In the genomic region with DNA sequence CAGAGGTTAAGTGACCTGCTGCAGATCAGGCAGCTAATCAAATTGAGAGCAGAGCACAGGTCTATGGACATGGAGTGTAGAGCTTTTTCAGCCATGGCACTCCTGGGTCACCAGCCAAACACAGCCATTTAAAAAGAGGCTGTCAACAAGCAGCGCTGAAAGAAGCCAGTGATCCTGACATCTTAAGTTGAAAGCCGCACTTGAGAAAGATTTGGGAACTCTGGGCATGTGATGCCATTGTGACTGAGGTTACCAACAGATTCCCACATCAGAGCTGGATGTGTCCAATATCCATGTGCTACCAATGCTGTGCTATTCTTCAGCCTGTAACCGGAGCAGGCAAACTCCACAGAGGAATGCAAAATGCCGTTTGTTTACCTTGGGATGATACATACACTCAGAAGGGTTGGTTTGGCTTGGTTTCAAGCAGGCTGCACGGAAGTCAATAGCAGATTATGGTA, we compare ENCODE assay signal across 8 cellular contexts. TPM values are rescaled to one million over a fixed set of nuclear protein-coding genes. Genes with fewer than 3 reads are reported as not detected.
DNase-seq lines count a peak whose midpoint lies in the region; ATAC-seq, FAIRE-seq and TF ChIP-seq lines count a peak whose summit lies in the region.

No MANE protein-coding gene starts in this region.

- H3K9me2 ChIP-seq in OCI-LY7 (ENCODE audit: insufficient read depth, low read length): no peaks in the 10 kb centered on the region

- FAIRE-seq in HTR-8/SVneo (lab: Jason Lieb, UNC): peak; percentile 93

- H3K4me1 ChIP-seq in heart left ventricle: peaks cover 15 to 94% (median 66%) of the 10 kb centered on the region in 12 donors
- H3K4me1 ChIP-seq in stomach: peaks cover 0 to 47% (median 24%) of the 10 kb centered on the region in 4 donors
- no peaks in the 10 kb centered on the region for H3K4me1 ChIP-seq in CD4-positive, alpha-beta memory T cell (ENCODE audit: insufficient read depth, low read length)
- H3K4me1 ChIP-seq in OCI-LY7 (ENCODE audit: insufficient read depth, low read length, poor library complexity, severe bottlenecking): no peaks in the 10 kb centered on the region

- no peaks in the 10 kb centered on the region for H4K20me1 ChIP-seq in OCI-LY7 (ENCODE audit: insufficient read depth, low read length)

- no peak for TF ChIP-seq CTCF in heart left ventricle (IDR thresholded peaks at IDR 0.05)
- TF ChIP-seq CTCF in stomach (IDR thresholded peaks at IDR 0.05): no peak
- no peak for TF ChIP-seq CTCF in OCI-LY7 (conservative IDR thresholded peaks at IDR 0.05; ENCODE audit: low read length)

- POLR2A ChIA-PET in CD4-positive, alpha-beta memory T cell (lab: Charles Lee; ENCODE audit: partially characterized antibody): no interaction called here
- POLR2A ChIA-PET in OCI-LY7 (lab: Charles Lee): interaction anchor here (0.6 kb wide), 1 partner anchor 165 kb away, joined by 4 read pairs; no protein-coding TSS in a partner anchor

- H3K4me3 ChIP-seq in heart left ventricle (peak overlapping the region in 1 of 12 donors; percentile 4), stomach (no peak overlapping the region), OCI-LY7 (ENCODE audit: low read depth, low read length, poor library complexity, severe bottlenecking) (no peak overlapping the region)
- no peak overlapping the region for H3K4me3 ChIP-seq in CD4-positive, alpha-beta memory T cell (ENCODE audit: low read length in 2 of 2)

- intact Hi-C loops in heart left ventricle (cut with DNase I): loop anchor here in 6 of 10 donors (2.0 to 10.0 kb wide), 7 partner anchors 30 to 162 kb away; no protein-coding TSS in a partner anchor
- intact Hi-C loops in stomach (cut with DNase I; ENCODE audit: low total_unique reads): no loop called here
- intact Hi-C loops in CD4-positive, alpha-beta memory T cell (cut with micrococcal nuclease): no loop called here
- intact Hi-C loops in OCI-LY7 (cut with micrococcal nuclease; ENCODE audit: unreplicated experiment): no loop called here

- H3K36me3 Mint-ChIP-seq in T-helper 2 cell treated with Interferon-gamma antibody and Interleukin-4, amounts not matched to agents 5 μg/mL and 100 μg/mL, for 36 hours (ENCODE audit: low read depth): no peaks in the 10 kb centered on the region
- H3K36me3 Mint-ChIP-seq in CD4-positive, alpha-beta memory T cell: no peaks in the 10 kb centered on the region

- no peaks in the 10 kb centered on the region for H3K36me3 ChIP-seq in heart left ventricle
- no peaks in the 10 kb centered on the region for H3K36me3 ChIP-seq in stomach
- no peaks in the 10 kb centered on the region for H3K36me3 ChIP-seq in CD4-positive, alpha-beta memory T cell (ENCODE audit: insufficient read depth, low read length)
- H3K36me3 ChIP-seq in OCI-LY7 (ENCODE audit: insufficient read depth, low read length): no peaks in the 10 kb centered on the region

- no peaks in the 10 kb centered on the region for H3K9me3 Mint-ChIP-seq in T-helper 2 cell treated with Interferon-gamma antibody and Interleukin-4, amounts not matched to agents 5 μg/mL and 100 μg/mL, for 36 hours
- no peaks in the 10 kb centered on the region for H3K9me3 Mint-ChIP-seq in CD4-positive, alpha-beta memory T cell

- peaks cover 46% of the 10 kb centered on the region for H3K27me3 Mint-ChIP-seq in T-helper 2 cell treated with Interferon-gamma antibody and Interleukin-4, amounts not matched to agents 5 μg/mL and 100 μg/mL, for 36 hours (ENCODE audit: low read depth)
- peaks cover 6 to 23% of the 10 kb centered on the region in 2 donors for H3K27me3 Mint-ChIP-seq in CD4-positive, alpha-beta memory T cell

- no peak overlapping the region for H2AFZ ChIP-seq in OCI-LY7 (ENCODE audit: low read length)

- no peaks in the 10 kb centered on the region for H3K4me1 Mint-ChIP-seq in T-helper 2 cell treated with Interferon-gamma antibody and Interleukin-4, amounts not matched to agents 5 μg/mL and 100 μg/mL, for 36 hours (ENCODE audit: low read depth)
- peaks cover 0 to 1% (median 0%) of the 10 kb centered on the region in 4 donors for H3K4me1 Mint-ChIP-seq in CD4-positive, alpha-beta memory T cell

- ATAC-seq in SK-N-SH treated with all-trans-retinoic acid at 6 μM for 48 hours (peak; percentile 98), heart left ventricle (peak; percentile 76 to 87 (median 82))

- H3K9me3 ChIP-seq in heart left ventricle (no peaks in the 10 kb centered on the region), stomach (no peaks in the 10 kb centered on the region), OCI-LY7 (ENCODE audit: low read length) (no peaks in the 10 kb centered on the region)
- H3K9me3 ChIP-seq in CD4-positive, alpha-beta memory T cell (ENCODE audit: control insufficient read depth in 1 of 2, low read length in 2 of 2): no peaks in the 10 kb centered on the region

- H3K27ac ChIP-seq in heart left ventricle (peak overlapping the region; percentile 64 to 90 (median 82)), stomach (peak overlapping the region in 2 of 5 donors; percentile 22 to 37), OCI-LY7 (ENCODE audit: low read depth, low read length, poor library complexity, severe bottlenecking) (no peak overlapping the region)
- no peak overlapping the region for H3K27ac ChIP-seq in CD4-positive, alpha-beta memory T cell (ENCODE audit: low read depth, low read length)

- no peak overlapping the region for H3K4me3 Mint-ChIP-seq in T-helper 2 cell treated with Interferon-gamma antibody and Interleukin-4, amounts not matched to agents 5 μg/mL and 100 μg/mL, for 36 hours
- H3K4me3 Mint-ChIP-seq in CD4-positive, alpha-beta memory T cell: no peak overlapping the region

- no peaks in the 10 kb centered on the region for H3K79me2 ChIP-seq in OCI-LY7 (ENCODE audit: insufficient read depth, low read depth, low read length)

- no TSS peak for BruUV-seq in OCI-LY7 (replicated peaks; lab: Mats Ljungman, UMichigan)

- no peak for TF ChIP-seq EP300 in stomach (IDR thresholded peaks at IDR 0.05)

- no peak overlapping the region for H3K4me2 ChIP-seq in OCI-LY7 (ENCODE audit: low read length)

- WGBS in heart left ventricle, 4 donors: 19 to 23% (median 21%) methylated on average over 5 of the region's 5 CpGs
- WGBS in stomach, 5 donors: 27 to 40% (median 34%) methylated on average over 5 of the region's 5 CpGs

- no peak for TF ChIP-seq POLR2A in heart left ventricle (IDR thresholded peaks at IDR 0.05)
- TF ChIP-seq POLR2A in stomach (IDR thresholded peaks at IDR 0.05): no peak

- peak; percentile 48 for DNase-seq in HTR-8/SVneo (ENCODE audit: insufficient read length, low spot score)
- DNase-seq in heart left ventricle: peak in 4 of 5 donors; percentile 54 to 73 (median 62)
- peak; percentile 52 for DNase-seq in stomach
- no peak for DNase-seq in T-helper 2 cell treated with Interferon-gamma antibody and Interleukin-4, amounts not matched to agents 5 μg/mL and 100 μg/mL, for 36 hours (ENCODE audit: low spot score)
- DNase-seq in CD4-positive, alpha-beta memory T cell: no peak
- no peak for DNase-seq in RPMI8226
- DNase-seq in OCI-LY7 (ENCODE audit: low spot score): no peak

- H3K27me3 ChIP-seq in heart left ventricle (no peaks in the 10 kb centered on the region), stomach (no peaks in the 10 kb centered on the region)
- H3K27me3 ChIP-seq in CD4-positive, alpha-beta memory T cell (ENCODE audit: insufficient read depth, low read length): no peaks in the 10 kb centered on the region

- CTCF ChIA-PET in CD4-positive, alpha-beta memory T cell (lab: Charles Lee; ENCODE audit: partially characterized antibody): interaction anchor here (1.3 kb wide), 1 partner anchor 12 kb away, joined by 3 read pairs; no protein-coding TSS in a partner anchor
- CTCF ChIA-PET in OCI-LY7 (lab: Charles Lee; ENCODE audit: unreplicated experiment): no interaction called here

- no peak overlapping the region for H3K27ac Mint-ChIP-seq in T-helper 2 cell treated with Interferon-gamma antibody and Interleukin-4, amounts not matched to agents 5 μg/mL and 100 μg/mL, for 36 hours
- no peak overlapping the region for H3K27ac Mint-ChIP-seq in CD4-positive, alpha-beta memory T cell

TF ChIP-seq in SK-N-SH treated with all-trans-retinoic acid at 6 μM for 48 hours, 23 proteins besides CTCF, POLR2A, EP300 and RAD21 (continues in another document):
- TF ChIP-seq, protein P1, sequence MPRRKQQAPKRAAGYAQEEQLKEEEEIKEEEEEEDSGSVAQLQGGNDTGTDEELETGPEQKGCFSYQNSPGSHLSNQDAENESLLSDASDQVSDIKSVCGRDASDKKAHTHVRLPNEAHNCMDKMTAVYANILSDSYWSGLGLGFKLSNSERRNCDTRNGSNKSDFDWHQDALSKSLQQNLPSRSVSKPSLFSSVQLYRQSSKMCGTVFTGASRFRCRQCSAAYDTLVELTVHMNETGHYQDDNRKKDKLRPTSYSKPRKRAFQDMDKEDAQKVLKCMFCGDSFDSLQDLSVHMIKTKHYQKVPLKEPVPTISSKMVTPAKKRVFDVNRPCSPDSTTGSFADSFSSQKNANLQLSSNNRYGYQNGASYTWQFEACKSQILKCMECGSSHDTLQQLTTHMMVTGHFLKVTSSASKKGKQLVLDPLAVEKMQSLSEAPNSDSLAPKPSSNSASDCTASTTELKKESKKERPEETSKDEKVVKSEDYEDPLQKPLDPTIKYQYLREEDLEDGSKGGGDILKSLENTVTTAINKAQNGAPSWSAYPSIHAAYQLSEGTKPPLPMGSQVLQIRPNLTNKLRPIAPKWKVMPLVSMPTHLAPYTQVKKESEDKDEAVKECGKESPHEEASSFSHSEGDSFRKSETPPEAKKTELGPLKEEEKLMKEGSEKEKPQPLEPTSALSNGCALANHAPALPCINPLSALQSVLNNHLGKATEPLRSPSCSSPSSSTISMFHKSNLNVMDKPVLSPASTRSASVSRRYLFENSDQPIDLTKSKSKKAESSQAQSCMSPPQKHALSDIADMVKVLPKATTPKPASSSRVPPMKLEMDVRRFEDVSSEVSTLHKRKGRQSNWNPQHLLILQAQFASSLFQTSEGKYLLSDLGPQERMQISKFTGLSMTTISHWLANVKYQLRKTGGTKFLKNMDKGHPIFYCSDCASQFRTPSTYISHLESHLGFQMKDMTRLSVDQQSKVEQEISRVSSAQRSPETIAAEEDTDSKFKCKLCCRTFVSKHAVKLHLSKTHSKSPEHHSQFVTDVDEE (CRISPR knock-in tag; IDR thresholded peaks at IDR 0.05): no peak
- 0 out of 2 replicates have a peak, but pooled peaks have one; percentile 43 for TF ChIP-seq CSDC2 (CRISPR knock-in tag; IDR thresholded peaks at IDR 0.05)

RNA-seq across cellular contexts. Expression of gene ABLIM1, which starts 56.2 kb away (rescaled TPM):
- total RNA-seq in heart left ventricle (100 to 1,000 TPM; 491 to 713 (median 575) TPM), stomach (100 to 1,000 TPM in 3 of 5 donors, 10 to 100 TPM in 2; 28.1 to 276 (median 198) TPM), OCI-LY7 (2022) (246 and 268 TPM in 2 replicates)
- polyA plus RNA-seq in heart left ventricle (100 to 1,000 TPM; 242 to 276 TPM), stomach (10 to 100 TPM; 30.2 to 87.2 (median 30.3) TPM)
- total RNA-seq in CD4-positive, alpha-beta memory T cell: 100 to 1,000 TPM; 197 to 202 TPM
- 100 to 1,000 TPM; 129 to 180 TPM for polyA plus RNA-seq in CD4-positive, alpha-beta memory T cell
- total RNA-seq in OCI-LY7 (2014; rRNA removed; shearing (Covaris generic)): 61.1 and 94.2 TPM in 2 replicates

Comparison
In these comparisons a context has a peak if more than half of its experiments do, and no peak if none do; other contexts are left out.
1. DNase-seq: peak in HTR-8/SVneo (single experiment), heart left ventricle (4 of 5) and stomach (single experiment); none in T-helper 2 cell treated with Interferon-gamma antibody and Interleukin-4, amounts not matched to agents 5 μg/mL and 100 μg/mL, for 36 hours (single experiment), CD4-positive, alpha-beta memory T cell (0 of 5), RPMI8226 (single experiment) and OCI-LY7 (single experiment).
2. H3K27ac ChIP-seq: peak in heart left ventricle (12 of 12); none in CD4-positive, alpha-beta memory T cell (single experiment) and OCI-LY7 (single experiment).
3. intact Hi-C loops: an anchor here in heart left ventricle (2.0 to 10.0 kb wide); none called in stomach, CD4-positive, alpha-beta memory T cell and OCI-LY7.